ENCODE assay signal across 9 cellular contexts in genomic region chr1:45518910-45519309, GRCh38. TPM values are rescaled to one million over a fixed set of nuclear protein-coding genes. Genes with fewer than 3 reads are reported as not detected.
DNase-seq lines count a peak whose midpoint lies in the region; ATAC-seq, FAIRE-seq and TF ChIP-seq lines count a peak whose summit lies in the region.
"Had no signal": no experiment of that assay in that cellular context is flagged by ENCODE, and none has a peak within 500 bp of the region (broad histone marks: within the 10 kb centered on the region; RNA-seq: fewer than 3 reads in every experiment).

No MANE protein-coding gene starts in this region.

- H3K4me1 Mint-ChIP-seq in CD4-positive, alpha-beta T cell (ENCODE audit: low read depth), result peaks cover 38% of the 10 kb centered on the region

- CTCF ChIA-PET in CD4-positive, alpha-beta T cell (lab: Charles Lee), result no interaction called here

- POLR2A ChIA-PET in CD4-positive, alpha-beta T cell (lab: Charles Lee), result interaction anchor here (1.2 to 2.7 kb wide), 4 partner anchors 19 to 179 kb away, joined by 3 to 10 read pairs (median 7); partner anchors contain the start of genes AKR1A1, CCDC163, MMACHC and MUTYH

- ATAC-seq in CD4-positive, alpha-beta T cell (ENCODE audit: poor library complexity), result no peak
- no peak for ATAC-seq in HG03280 (IDR thresholded peaks at IDR 0.05; ENCODE audit: unreplicated experiment)
- ATAC-seq: mucosa of descending colon had no signal

- no peaks in the 10 kb centered on the region for H3K27me3 Mint-ChIP-seq in CD4-positive, alpha-beta T cell

- no peaks in the 10 kb centered on the region for H3K27me3 ChIP-seq in CD4-positive, alpha-beta T cell (ENCODE audit: control insufficient read depth, insufficient read depth, low read length)
- H3K27me3 ChIP-seq in brain microvascular endothelial cell (replicated peaks), result no peaks in the 10 kb centered on the region

- no peak for TF ChIP-seq CTCF in CD4-positive, alpha-beta T cell (IDR thresholded peaks at IDR 0.05)
- no peak for TF ChIP-seq CTCF in brain microvascular endothelial cell (IDR thresholded peaks at IDR 0.05; ENCODE audit: low read depth, low read length, missing control alignments)

- in situ Hi-C loops in brain microvascular endothelial cell (cut with HindIII; ENCODE audit: low pct_ligation_motif_present, low sequenced_read_pairs), result no loop called here

- H3K4me3 ChIP-seq in brain microvascular endothelial cell (ENCODE audit: low read depth, low read length), result peak overlapping the region; percentile 20
- H3K4me3 ChIP-seq: mucosa of descending colon had no signal

- DNase-seq in CD4-positive, alpha-beta T cell, result no peak
- peak; percentile 44 for DNase-seq in LHCN-M2 (ENCODE audit: low read depth)
- no peak for DNase-seq in brain microvascular endothelial cell
- DNase-seq in myocyte (ENCODE audit: low read depth), result peak; percentile 70
- no peak for DNase-seq in frontal cortex (ENCODE audit: low spot score in 2 of 2)
- DNase-seq in mucosa of gallbladder (ENCODE audit: low spot score), result no peak
- DNase-seq in HCEC 1CT, result no peak

- peaks cover 60% of the 10 kb centered on the region for H3K36me3 Mint-ChIP-seq in CD4-positive, alpha-beta T cell (ENCODE audit: low read depth)

- intact Hi-C loops in CD4-positive, alpha-beta T cell (cut with DNase I, micrococcal nuclease), result loop anchor here in 1 of 2 experiments (10.0 kb wide), 1 partner anchor 366 kb away; no protein-coding TSS in a partner anchor

- H3K27ac ChIP-seq in CD4-positive, alpha-beta T cell (ENCODE audit: low read depth, low read length), result no peak overlapping the region
- H3K27ac ChIP-seq in brain microvascular endothelial cell, result no peak overlapping the region

- no peaks in the 10 kb centered on the region for H3K9me3 ChIP-seq in CD4-positive, alpha-beta T cell (ENCODE audit: control insufficient read depth, low read length)
- H3K9me3 ChIP-seq: mucosa of descending colon had no signal

- no peak for FAIRE-seq in frontal cortex (lab: Jason Lieb, UNC)

- H3K9me3 Mint-ChIP-seq in CD4-positive, alpha-beta T cell, result no peaks in the 10 kb centered on the region

- peak overlapping the region; percentile 85 for H3K4me3 Mint-ChIP-seq in CD4-positive, alpha-beta T cell

- peaks cover 46% of the 10 kb centered on the region for H3K36me3 ChIP-seq in brain microvascular endothelial cell (replicated peaks)

- peak overlapping the region; percentile 66 for H3K27ac Mint-ChIP-seq in CD4-positive, alpha-beta T cell

RNA-seq across cellular contexts. Expression of gene PRDX1, which starts 2.8 kb away (rescaled TPM):
- total RNA-seq in CD4-positive, alpha-beta T cell, result 10 to 100 TPM; 18.1 to 24.1 TPM
- total RNA-seq in LHCN-M2 (2014; rRNA removed), result 507 and 546 TPM in 2 replicates
- 1,051 TPM for polyA plus RNA-seq in LHCN-M2 (2012)
- 771 and 808 TPM in 2 replicates for total RNA-seq in myocyte
- polyA plus RNA-seq in myocyte (2012), result 976 TPM
- total RNA-seq in frontal cortex, result 217 TPM
- 435 TPM for total RNA-seq in mucosa of gallbladder

RNA-seq across cellular contexts. Expression of gene MMACHC, which starts 18.8 kb away (rescaled TPM):
- total RNA-seq in CD4-positive, alpha-beta T cell, result under 1 TPM; 0.27 to 0.81 TPM
- total RNA-seq in LHCN-M2 (2014; rRNA removed) (7.2 and 8.4 TPM in 2 replicates), myocyte (3.5 and 6.8 TPM in 2 replicates), frontal cortex (2.0 TPM), mucosa of gallbladder (7.5 TPM)
- 8.3 TPM for polyA plus RNA-seq in LHCN-M2 (2012)
- 6.5 TPM for polyA plus RNA-seq in myocyte (2012)

RNA-seq across cellular contexts. Expression of gene CCDC163, which starts 19.0 kb away (rescaled TPM):
- under 1 TPM; 0.42 to 0.58 TPM for total RNA-seq in CD4-positive, alpha-beta T cell
- total RNA-seq in LHCN-M2 (2014; rRNA removed) (1.1 and 1.6 TPM in 2 replicates), myocyte (0.62 TPM in 2 replicates), frontal cortex (under 0.01 TPM), mucosa of gallbladder (0.89 TPM)
- 0.77 TPM for polyA plus RNA-seq in LHCN-M2 (2012)
- 2.1 TPM for polyA plus RNA-seq in myocyte (2012)

RNA-seq across cellular contexts. Expression of gene TESK2, which starts 27.9 kb away (rescaled TPM):
- total RNA-seq in CD4-positive, alpha-beta T cell, result 1 to 10 TPM; 2.8 to 3.4 TPM
- total RNA-seq in LHCN-M2 (2014; rRNA removed) (0.77 and 1.3 TPM in 2 replicates), myocyte (1.1 and 1.7 TPM in 2 replicates), frontal cortex (0.82 TPM), mucosa of gallbladder (6.0 TPM)
- polyA plus RNA-seq in LHCN-M2 (2012), result 1.0 TPM
- polyA plus RNA-seq in myocyte (2012), result 1.2 TPM

RNA-seq across cellular contexts. Expression of gene AKR1A1, which starts 31.7 kb away (rescaled TPM):
- total RNA-seq in CD4-positive, alpha-beta T cell, result 10 to 100 TPM; 25.3 to 31.0 TPM
- total RNA-seq in LHCN-M2 (2014; rRNA removed) (64.3 and 67.5 TPM in 2 replicates), myocyte (75.2 and 83.6 TPM in 2 replicates), frontal cortex (74.6 TPM), mucosa of gallbladder (175 TPM)
- polyA plus RNA-seq in LHCN-M2 (2012), result 141 TPM
- polyA plus RNA-seq in myocyte (2012), result 176 TPM

Comparison
In these comparisons a context has a peak if more than half of its experiments do, and no peak if none do; other contexts are left out.
1. DNase-seq: peak in LHCN-M2 (single experiment) and myocyte (single experiment); none in CD4-positive, alpha-beta T cell (0 of 10), brain microvascular endothelial cell (single experiment), frontal cortex (0 of 2), mucosa of gallbladder (single experiment) and HCEC 1CT (single experiment).